ENCODE assay signal across 23 cellular contexts in the genomic region with DNA sequence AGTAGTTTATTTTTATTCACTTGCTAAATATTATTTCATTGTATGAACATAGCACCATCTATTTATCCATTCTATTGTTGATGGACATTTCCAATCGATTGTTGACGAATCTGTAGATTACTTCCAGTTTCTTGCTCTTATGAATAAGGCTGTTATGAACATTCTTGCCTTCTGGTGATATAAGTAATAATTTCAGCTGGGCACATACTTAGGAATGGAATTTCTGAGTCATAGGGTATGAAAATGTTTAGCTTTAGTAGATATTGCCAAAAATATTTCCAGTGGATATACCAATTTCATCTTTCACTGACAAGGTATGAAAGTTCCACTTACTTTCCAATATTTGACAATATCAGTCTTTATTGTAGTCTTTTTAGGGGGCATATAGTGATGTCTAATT.
DNase-seq lines count a peak whose midpoint lies in the region; ATAC-seq, FAIRE-seq and TF ChIP-seq lines count a peak whose summit lies in the region.
"Had no signal": no experiment of that assay in that cellular context is flagged by ENCODE, and none has a peak within 500 bp of the region (broad histone marks: within the 10 kb centered on the region; RNA-seq: fewer than 3 reads in every experiment).

No MANE protein-coding gene starts in this region.

- no peak overlapping the region for H3K56ac ChIP-seq in IMR-90 (ENCODE audit: extremely low read depth, insufficient read depth, low read length)

- H2BK120ac ChIP-seq in IMR-90 (ENCODE audit: low read depth, low read length) = no peak overlapping the region

- in situ Hi-C loops in IMR-90 (cut with MboI; ENCODE audit: low sequenced_read_pairs) = no loop called here
- in situ Hi-C loops in GM13977 (cut with MboI; ENCODE audit: low pct_unique_long_range_greater_than_20kb, low sequenced_read_pairs, unreplicated experiment) = no loop called here

- dilution Hi-C loops in IMR-90 (cut with HindIII; ENCODE audit: low sequenced_read_pairs, unreplicated experiment) (no loop called here), keratinocyte (cut with MboI; ENCODE audit: extremely low pct_ligation_motif_present, low sequenced_read_pairs) (no loop called here)

- no peak for ATAC-seq in IMR-90 (ENCODE audit: low read depth)
- ATAC-seq in naive thymus-derived CD8-positive, alpha-beta T cell = no peak
- ATAC-seq: HCT116 had no signal

- BruUV-seq in IMR-90 (replicated peaks; lab: Mats Ljungman, UMichigan) = no TSS peak

- no peaks in the 10 kb centered on the region for H3K79me1 ChIP-seq in IMR-90 (ENCODE audit: low read depth in 1 of 2, low read length in 2 of 2)

- WGBS in IMR-90 (ENCODE audit: extremely low coverage in 2 of 2, insufficient read length in 1 of 2), 2 experiments = no CpG with 5 or more reads among the region's 2 CpGs

- no peak for TF ChIP-seq POLR2A in IMR-90 (IDR thresholded peaks at IDR 0.05; ENCODE audit: low read depth, low read length)

- no peaks in the 10 kb centered on the region for H3K4me1 ChIP-seq in IMR-90 (ENCODE audit: control insufficient read depth, insufficient read depth, low read length)
- H3K4me1 ChIP-seq in astrocyte (ENCODE audit: insufficient read depth, low read length) = no peaks in the 10 kb centered on the region
- peaks cover 5% of the 10 kb centered on the region for H3K4me1 ChIP-seq in keratinocyte (ENCODE audit: control insufficient read depth, extremely low read depth, insufficient read depth, low read length)
- H3K4me1 ChIP-seq: Peyer's patch had no signal

- H3K4me3 ChIP-seq in IMR-90 (ENCODE audit: insufficient read depth, low read depth, low read length) (no peak overlapping the region), astrocyte (ENCODE audit: insufficient read depth, low read depth, low read length) (no peak overlapping the region), keratinocyte (ENCODE audit: control insufficient read depth in 2 of 3, extremely low read depth in 1 of 3, insufficient read depth in 2 of 3, low read depth in 1 of 3, low read length in 3 of 3) (no peak overlapping the region)
- H3K4me3 ChIP-seq: Peyer's patch had no signal

- TF ChIP-seq RAD21 in IMR-90 (IDR thresholded peaks at IDR 0.05; ENCODE audit: low read length) = no peak

- H3K9me1 ChIP-seq in IMR-90 (ENCODE audit: insufficient read depth, low read length) (no peaks in the 10 kb centered on the region), keratinocyte (ENCODE audit: control insufficient read depth, extremely low read depth, insufficient read depth, low read length) (no peaks in the 10 kb centered on the region)

- no peaks in the 10 kb centered on the region for H3K27me3 Mint-ChIP-seq in astrocyte (ENCODE audit: low read depth, unreplicated experiment)
- no peaks in the 10 kb centered on the region for H3K27me3 Mint-ChIP-seq in naive thymus-derived CD8-positive, alpha-beta T cell

- peaks cover 5% of the 10 kb centered on the region for H3K9me3 Mint-ChIP-seq in astrocyte (ENCODE audit: unreplicated experiment)
- peaks cover 0 to 21% (median 6%) of the 10 kb centered on the region in 9 donors for H3K9me3 Mint-ChIP-seq in naive thymus-derived CD8-positive, alpha-beta T cell

- no peak overlapping the region for H2AK9ac ChIP-seq in IMR-90 (replicated peaks; ENCODE audit: low read depth, low read length, poor library complexity)

- H3K36me3 ChIP-seq in IMR-90 (ENCODE audit: control insufficient read depth, insufficient read depth, low read length) (no peaks in the 10 kb centered on the region), astrocyte (ENCODE audit: insufficient read depth, low read length) (no peaks in the 10 kb centered on the region), keratinocyte (ENCODE audit: control insufficient read depth in 2 of 2, extremely low read depth in 1 of 2, insufficient read depth in 2 of 2, low read length in 2 of 2) (no peaks in the 10 kb centered on the region)
- H3K36me3 ChIP-seq: Peyer's patch had no signal

- H3K9me3 ChIP-seq in IMR-90 (ENCODE audit: control insufficient read depth, insufficient read depth, low read length) (no peaks in the 10 kb centered on the region), astrocyte (ENCODE audit: insufficient read depth, low read depth, low read length) (no peaks in the 10 kb centered on the region), keratinocyte (ENCODE audit: control insufficient read depth, low read depth, low read length) (no peaks in the 10 kb centered on the region)
- H3K9me3 ChIP-seq: Peyer's patch had no signal

- intact Hi-C loops in IMR-90 (cut with micrococcal nuclease) = no loop called here

- peaks cover under 1% of the 10 kb centered on the region for H3K4me1 Mint-ChIP-seq in astrocyte (ENCODE audit: low read depth, unreplicated experiment)
- no peaks in the 10 kb centered on the region for H3K4me1 Mint-ChIP-seq in naive thymus-derived CD8-positive, alpha-beta T cell
- H3K4me1 Mint-ChIP-seq: CD14-positive monocyte had no signal

- H2AK5ac ChIP-seq in IMR-90 (ENCODE audit: low read depth, low read length) = no peak overlapping the region

- H3K4me3 Mint-ChIP-seq in astrocyte (ENCODE audit: unreplicated experiment) = no peak overlapping the region
- no peak overlapping the region for H3K4me3 Mint-ChIP-seq in naive thymus-derived CD8-positive, alpha-beta T cell
- H3K4me3 Mint-ChIP-seq: CD14-positive monocyte had no signal

- H3K9ac ChIP-seq in IMR-90 (ENCODE audit: low read depth, low read length) (no peak overlapping the region), astrocyte (ENCODE audit: low read length) (no peak overlapping the region), keratinocyte (ENCODE audit: control insufficient read depth, extremely low read depth, insufficient read depth, low read length) (no peak overlapping the region)

- H3K23ac ChIP-seq in IMR-90 (ENCODE audit: low read depth, low read length) = no peak overlapping the region

- no peaks in the 10 kb centered on the region for H3K36me3 Mint-ChIP-seq in astrocyte (ENCODE audit: low read depth, unreplicated experiment)
- no peaks in the 10 kb centered on the region for H3K36me3 Mint-ChIP-seq in naive thymus-derived CD8-positive, alpha-beta T cell
- H3K36me3 Mint-ChIP-seq: CD14-positive monocyte had no signal

- no peak overlapping the region for H3K4ac ChIP-seq in IMR-90 (ENCODE audit: low read depth, low read length)

- H3K27me3 ChIP-seq in IMR-90 (ENCODE audit: control insufficient read depth, insufficient read depth, low read length) (no peaks in the 10 kb centered on the region; the same call in 1 of the 2 replicates), astrocyte (ENCODE audit: insufficient read depth, low read length) (no peaks in the 10 kb centered on the region), keratinocyte (ENCODE audit: control insufficient read depth, extremely low read depth, insufficient read depth, low read length) (no peaks in the 10 kb centered on the region)
- H3K27me3 ChIP-seq: Peyer's patch had no signal

- peak; percentile 9 for DNase-seq in IMR-90
- peak; percentile 33 for DNase-seq in astrocyte (ENCODE audit: low read depth)
- peak; percentile 53 for DNase-seq in fibroblast of gingiva (ENCODE audit: low read depth)
- peak; percentile 50 for DNase-seq in keratinocyte (ENCODE audit: low read depth, low spot score)
- no peak for DNase-seq in naive thymus-derived CD8-positive, alpha-beta T cell
- DNase-seq in activated CD4-positive, alpha-beta T cell treated with anti-CD3 and anti-CD28 coated beads, Interleukin-2, amount 50 U/mL, for 1 hour = no peak
- DNase-seq in GM13977 (ENCODE audit: low spot score) = no peak
- DNase-seq in RWPE1 (ENCODE audit: low spot score) = no peak
- DNase-seq: EL, GF-D8, GOT3, KG1, NCI-H1092 treated with DMSO at 0.1 percent for 48 hours, NCI-H1436 treated with DMSO at 0.1 percent for 48 hours, NCI-H1930, NCI-H2227 treated with DMSO at 0.1 percent for 48 hours, NCI-H524, NCI-H774, Peyer's patch, Right ventricle myocardium superior had no signal

- H2BK5ac ChIP-seq in IMR-90 (ENCODE audit: low read depth, low read length, poor library complexity, severe bottlenecking) = no peak overlapping the region

- H3K79me2 ChIP-seq in astrocyte (ENCODE audit: insufficient read depth, low read length) = no peaks in the 10 kb centered on the region
- H3K79me2 ChIP-seq in keratinocyte (ENCODE audit: control insufficient read depth, insufficient read depth, low read length) = no peaks in the 10 kb centered on the region

- TF ChIP-seq CTCF in IMR-90 (conservative IDR thresholded peaks at IDR 0.05; ENCODE audit: low read depth, low read length) = no peak
- no peak for TF ChIP-seq CTCF in astrocyte (IDR thresholded peaks at IDR 0.05; ENCODE audit: insufficient read depth, low read depth, low read length)
- TF ChIP-seq CTCF in keratinocyte (optimal IDR thresholded peaks at IDR 0.05 in 1 of 3, IDR thresholded peaks at IDR 0.05 in 1 of 3, conservative IDR thresholded peaks at IDR 0.05 in 1 of 3; ENCODE audit: extremely low read depth in 1 of 3, insufficient read depth in 2 of 3, low read length in 3 of 3) = no peak
- TF ChIP-seq CTCF in GM13977 (IDR thresholded peaks at IDR 0.05; ENCODE audit: extremely low read depth, insufficient read depth, missing control alignments) = no peak
- no peak for TF ChIP-seq CTCF in RWPE1 (conservative IDR thresholded peaks at IDR 0.05; ENCODE audit: low read depth)

- H4K20me1 ChIP-seq in IMR-90 (ENCODE audit: insufficient read depth, low read length) (no peaks in the 10 kb centered on the region), astrocyte (ENCODE audit: insufficient read depth, low read length) (no peaks in the 10 kb centered on the region), keratinocyte (ENCODE audit: control insufficient read depth, extremely low read depth, insufficient read depth, low read length) (no peaks in the 10 kb centered on the region)

- no peak overlapping the region for H3K14ac ChIP-seq in IMR-90 (replicated peaks; ENCODE audit: low read depth, low read length)

- no peak overlapping the region for H2AFZ ChIP-seq in IMR-90 (replicated peaks; ENCODE audit: low read length, poor library complexity)
- no peak overlapping the region for H2AFZ ChIP-seq in astrocyte (ENCODE audit: low read depth, low read length)
- H2AFZ ChIP-seq in keratinocyte (ENCODE audit: control insufficient read depth, low read length) = no peak overlapping the region

- no peak overlapping the region for H2BK20ac ChIP-seq in IMR-90 (ENCODE audit: low read depth, low read length)

- H4K5ac ChIP-seq in IMR-90 (ENCODE audit: low read depth, low read length) = no peak overlapping the region

- H3K18ac ChIP-seq in IMR-90 (ENCODE audit: low read depth, low read length) = no peak overlapping the region

- H4K91ac ChIP-seq in IMR-90 (ENCODE audit: insufficient read depth, low read depth, low read length) = no peak overlapping the region

- no peak overlapping the region for H2BK15ac ChIP-seq in IMR-90 (ENCODE audit: low read depth, low read length)

- no peak overlapping the region for H3K27ac ChIP-seq in IMR-90 (ENCODE audit: insufficient read depth, low read length)
- no peak overlapping the region for H3K27ac ChIP-seq in astrocyte (ENCODE audit: low read depth, low read length)
- H3K27ac ChIP-seq in keratinocyte (ENCODE audit: control insufficient read depth, insufficient read depth, low read length) = no peak overlapping the region
- H3K27ac ChIP-seq in RWPE1 = no peak overlapping the region
- H3K27ac ChIP-seq: Peyer's patch had no signal

- POLR2A ChIA-PET in IMR-90 (lab: Charles Lee; ENCODE audit: unreplicated experiment) = no interaction called here
- POLR2A ChIA-PET in naive thymus-derived CD8-positive, alpha-beta T cell (lab: Charles Lee) = no interaction called here
- POLR2A ChIA-PET in RWPE1 (lab: Yijun Ruan, JAX; ENCODE audit: low non-redundant PET) = no interaction called here

- H3K4me2 ChIP-seq in IMR-90 (ENCODE audit: low read depth, low read length) (no peak overlapping the region), astrocyte (ENCODE audit: low read length) (no peak overlapping the region), keratinocyte (ENCODE audit: control insufficient read depth, extremely low read depth, insufficient read depth, low read depth, low read length) (no peak overlapping the region)

- FAIRE-seq in astrocyte (lab: Jason Lieb, UNC) = no peak
- peak; percentile 5 for FAIRE-seq in keratinocyte (lab: Jason Lieb, UNC)
- FAIRE-seq: GM19239 had no signal

- CTCF ChIA-PET in IMR-90 (lab: Yijun Ruan, JAX) = no interaction called here
- CTCF ChIA-PET in RWPE1 (lab: Yijun Ruan, JAX) = no interaction called here

- H3K27ac Mint-ChIP-seq in astrocyte (ENCODE audit: unreplicated experiment) = no peak overlapping the region
- H3K27ac Mint-ChIP-seq in naive thymus-derived CD8-positive, alpha-beta T cell = no peak overlapping the region
- H3K27ac Mint-ChIP-seq: CD14-positive monocyte had no signal

- no peak overlapping the region for H4K8ac ChIP-seq in IMR-90 (ENCODE audit: low read depth in 2 of 2, low read length in 2 of 2)

Comparison
In these comparisons a context has a peak if more than half of its experiments do, and no peak if none do; other contexts are left out.
1. DNase-seq: peak in IMR-90 (single experiment), astrocyte (single experiment), fibroblast of gingiva (single experiment) and keratinocyte (single experiment); none in naive thymus-derived CD8-positive, alpha-beta T cell (0 of 10), activated CD4-positive, alpha-beta T cell treated with anti-CD3 and anti-CD28 coated beads, Interleukin-2, amount 50 U/mL, for 1 hour (single experiment), GM13977 (single experiment) and RWPE1 (single experiment).